23 cellular contexts compared by ENCODE assay signal in the genomic region with DNA sequence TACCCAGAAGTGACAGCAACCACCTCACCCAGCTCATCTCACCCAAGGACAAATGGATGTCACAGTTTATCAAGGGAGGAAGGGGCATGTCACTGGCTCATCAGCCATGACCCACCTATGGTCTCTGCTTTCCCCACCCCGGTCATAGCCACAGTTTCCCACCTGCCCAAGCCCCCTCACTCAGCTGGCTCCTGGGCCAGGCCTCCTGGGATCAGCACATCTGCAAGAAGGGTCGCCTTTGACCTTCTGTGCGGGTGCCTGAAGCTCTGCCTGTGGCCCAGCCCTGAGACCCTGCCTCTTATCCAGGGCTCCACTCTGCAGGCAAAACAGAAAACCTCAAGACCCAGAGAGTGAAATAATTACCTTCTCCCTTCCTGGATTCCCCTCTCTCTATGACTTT.
"Had no signal": no experiment of that assay in that cellular context is flagged by ENCODE, and none has a peak within 500 bp of the region (broad histone marks: within the 10 kb centered on the region; RNA-seq: fewer than 3 reads in every experiment).

No MANE protein-coding gene starts in this region.

- H3K4me1 Mint-ChIP-seq: activated CD4-positive, alpha-beta memory T cell treated with anti-CD3 and anti-CD28 coated beads, Interleukin-2, amount 10 ng/mL, durations not matched to agents 7 days and 5 days; activated CD4-positive, alpha-beta T cell treated with anti-CD3 and anti-CD28 coated beads for 36 hours; activated T-helper 17 cell treated with anti-CD3 and anti-CD28 coated beads, Interleukin-2, amount 50 U/mL, for 72 hours had no signal

- H3K27ac Mint-ChIP-seq: activated CD4-positive, alpha-beta memory T cell treated with anti-CD3 and anti-CD28 coated beads, Interleukin-2, amount 10 ng/mL, durations not matched to agents 7 days and 5 days; activated CD4-positive, alpha-beta T cell treated with anti-CD3 and anti-CD28 coated beads for 36 hours; activated naive CD4-positive, alpha-beta T cell treated with anti-CD3 and anti-CD28 coated beads for 36 hours; activated naive CD8-positive, alpha-beta T cell; activated T-helper 17 cell treated with anti-CD3 and anti-CD28 coated beads, Interleukin-2, amount 50 U/mL, for 72 hours had no signal

- H3K4me3 Mint-ChIP-seq: activated CD4-positive, alpha-beta memory T cell treated with anti-CD3 and anti-CD28 coated beads, Interleukin-2, amount 10 ng/mL, durations not matched to agents 7 days and 5 days; activated CD4-positive, alpha-beta T cell treated with anti-CD3 and anti-CD28 coated beads for 36 hours; activated naive CD4-positive, alpha-beta T cell treated with anti-CD3 and anti-CD28 coated beads for 36 hours; activated naive CD8-positive, alpha-beta T cell; activated T-helper 17 cell treated with anti-CD3 and anti-CD28 coated beads, Interleukin-2, amount 50 U/mL, for 72 hours had no signal

- DNase-seq: activated CD4-positive, alpha-beta memory T cell treated with anti-CD3 and anti-CD28 coated beads, Interleukin-2, amount 10 ng/mL, durations not matched to agents 7 days and 5 days; activated CD4-positive, alpha-beta T cell treated with anti-CD3 and anti-CD28 coated beads for 36 hours; activated CD4-positive, alpha-beta T cell treated with anti-CD3 and anti-CD28 coated beads, Interleukin-2, amount 50 U/mL, for 1 hour; activated gamma-delta T cell; activated naive CD4-positive, alpha-beta T cell treated with anti-CD3 and anti-CD28 coated beads for 36 hours; activated T-cell treated with anti-CD3 and anti-CD28 coated beads for 4 hours; activated T-cell treated with anti-CD3 and anti-CD28 coated beads, Interleukin-2, amount 50 U/mL, for 48 hours; amygdala; Kasumi-1; NCI-H1930; NCI-H2171 treated with DMSO at 0.1 percent for 48 hours; NCI-H226; NCI-H526; NCI-H774; NK-92 treated with Interleukin-12 subunit alpha and Interleukin-12 subunit beta, amount 100 ng/mL, for 24 hours; OCI-M1; RPMI8226; T-helper 1 cell had no signal

- H3K36me3 Mint-ChIP-seq: activated naive CD8-positive, alpha-beta T cell had no signal

- H3K27ac ChIP-seq: SK-N-MC, VCaP had no signal

- H3K9me3 Mint-ChIP-seq: activated CD4-positive, alpha-beta memory T cell treated with anti-CD3 and anti-CD28 coated beads, Interleukin-2, amount 10 ng/mL, durations not matched to agents 7 days and 5 days; activated naive CD4-positive, alpha-beta T cell treated with anti-CD3 and anti-CD28 coated beads for 36 hours; activated T-helper 17 cell treated with anti-CD3 and anti-CD28 coated beads, Interleukin-2, amount 50 U/mL, for 72 hours had no signal

- H3K4me3 ChIP-seq: K562, SK-N-MC had no signal
